In the genomic region with DNA sequence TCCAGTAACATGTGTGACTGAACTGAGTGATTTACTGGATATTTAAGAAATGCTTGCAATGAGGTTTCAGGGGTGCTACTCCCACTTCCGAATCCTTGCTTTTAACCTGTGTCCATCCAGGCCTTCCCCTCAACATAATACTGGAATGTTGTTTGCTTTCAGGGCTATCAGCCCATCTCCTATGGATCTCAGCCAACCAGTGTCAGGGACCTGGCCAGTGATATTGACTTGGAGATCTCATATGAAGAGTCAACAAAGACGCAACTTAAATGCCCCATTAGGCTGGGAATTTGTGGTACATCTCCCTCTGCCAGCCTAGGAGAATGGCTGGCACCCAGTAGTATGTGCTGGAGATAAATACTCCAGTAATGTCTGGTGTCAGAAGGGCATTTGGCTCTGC, we compare ENCODE assay signal across 16 cellular contexts. TPM values are rescaled to one million over a fixed set of nuclear protein-coding genes. Genes with fewer than 3 reads are reported as not detected.
DNase-seq lines count a peak whose midpoint lies in the region; ATAC-seq and TF ChIP-seq lines count a peak whose summit lies in the region.
"Had no signal": no experiment of that assay in that cellular context is flagged by ENCODE, and none has a peak within 500 bp of the region (broad histone marks: within the 10 kb centered on the region; RNA-seq: fewer than 3 reads in every experiment).

No MANE protein-coding gene starts in this region.

- H3K4me3 Mint-ChIP-seq in IgD-negative memory B cell (peak overlapping the region in 1 of 4 donors; percentile 89), endodermal cell (peak overlapping the region; percentile 91)

- H3K27me3 Mint-ChIP-seq in IgD-negative memory B cell (no peaks in the 10 kb centered on the region), endodermal cell (ENCODE audit: insufficient read depth) (peaks cover 31% of the 10 kb centered on the region)
- H3K27me3 Mint-ChIP-seq: effector memory CD8-positive, alpha-beta T cell; stimulated activated naive CD8-positive, alpha-beta T cell treated with anti-CD3 and anti-CD28 coated beads, Interleukin-15, Interleukin-2, amounts not matched to agents 100 ng/mL and 50 ng/mL, for 24 hours had no signal

- no peak overlapping the region for H2BK12ac ChIP-seq in trophoblast cell (ENCODE audit: low read length)

- H3K4me1 ChIP-seq in SK-N-SH (ENCODE audit: control insufficient read depth in 1 of 2, insufficient read depth in 2 of 2, low read depth in 1 of 2, low read length in 1 of 2): peaks cover 18 to 40% of the 10 kb centered on the region in 2 experiments
- peaks cover 7% of the 10 kb centered on the region for H3K4me1 ChIP-seq in endodermal cell (ENCODE audit: control insufficient read depth, insufficient read depth, low read length)
- H3K4me1 ChIP-seq in trophoblast cell (ENCODE audit: control insufficient read depth in 1 of 2, insufficient read depth in 2 of 2, low read length in 2 of 2): peaks cover 11 to 15% of the 10 kb centered on the region in 2 experiments

- H3K9ac ChIP-seq in SK-N-SH (no peak overlapping the region), endodermal cell (ENCODE audit: extremely low read depth, low read length, poor library complexity, severe bottlenecking) (no peak overlapping the region), trophoblast cell (ENCODE audit: low read length) (no peak overlapping the region)

- H3F3A ChIP-seq in SK-N-SH (replicated peaks; ENCODE audit: insufficient read depth): peaks cover 5% of the 10 kb centered on the region

- H2BK5ac ChIP-seq in trophoblast cell (ENCODE audit: low read depth, low read length, poor library complexity): no peak overlapping the region

- no peak for TF ChIP-seq RAD21 in SK-N-SH (IDR thresholded peaks at IDR 0.05; ENCODE audit: low read length)

- no peak for TF ChIP-seq EP300 in SK-N-SH (IDR thresholded peaks at IDR 0.05; ENCODE audit: borderline replicate concordance in 1 of 2, low read depth in 1 of 2, low read length in 1 of 2)

- H3K36me3 Mint-ChIP-seq in IgD-negative memory B cell: no peaks in the 10 kb centered on the region
- peaks cover 5% of the 10 kb centered on the region for H3K36me3 Mint-ChIP-seq in endodermal cell (ENCODE audit: low read depth)

- ATAC-seq in SK-N-SH treated with all-trans-retinoic acid at 6 μM for 48 hours (no peak), HG02884 (IDR thresholded peaks at IDR 0.05; ENCODE audit: unreplicated experiment) (no peak)
- ATAC-seq: effector memory CD8-positive, alpha-beta T cell had no signal

- H4K91ac ChIP-seq in trophoblast cell (ENCODE audit: low read depth, low read length): no peak overlapping the region

- DNase-seq in SK-N-SH (no peak), endodermal cell (no peak), trophoblast cell (no peak), ecto neural progenitor cell (ENCODE audit: low spot score) (no peak), EL (no peak)
- DNase-seq: activated effector memory CD4-positive, alpha-beta T cell treated with anti-CD3 and anti-CD28 coated beads, Interleukin-2, amount 50 U/mL, for 16 hours; brain microvascular endothelial cell; effector memory CD8-positive, alpha-beta T cell; GM23248; KG1; NCI-H146; NCI-H524 had no signal

- no peak overlapping the region for H2AK5ac ChIP-seq in trophoblast cell (ENCODE audit: low read length)

- H3K9me3 Mint-ChIP-seq in IgD-negative memory B cell (no peaks in the 10 kb centered on the region), endodermal cell (no peaks in the 10 kb centered on the region)
- H3K9me3 Mint-ChIP-seq: effector memory CD8-positive, alpha-beta T cell; stimulated activated naive CD8-positive, alpha-beta T cell treated with anti-CD3 and anti-CD28 coated beads, Interleukin-15, Interleukin-2, amounts not matched to agents 100 ng/mL and 50 ng/mL, for 24 hours had no signal

- H3K27me3 ChIP-seq in SK-N-SH (ENCODE audit: insufficient read depth) (no peaks in the 10 kb centered on the region), endodermal cell (ENCODE audit: control insufficient read depth, insufficient read depth, low read length, poor library complexity, severe bottlenecking) (peaks cover 7% of the 10 kb centered on the region), trophoblast cell (ENCODE audit: insufficient read depth, low read length) (peaks cover 4% of the 10 kb centered on the region)
- H3K27me3 ChIP-seq: brain microvascular endothelial cell had no signal

- H3K9me3 ChIP-seq in SK-N-SH (no peaks in the 10 kb centered on the region), endodermal cell (ENCODE audit: control insufficient read depth, low read length) (no peaks in the 10 kb centered on the region), trophoblast cell (ENCODE audit: insufficient read depth, low read depth, low read length) (no peaks in the 10 kb centered on the region)

- H3K4me2 ChIP-seq in SK-N-SH (no peak overlapping the region), trophoblast cell (ENCODE audit: low read length) (no peak overlapping the region)

- POLR2A ChIA-PET in SK-N-SH (lab: Yijun Ruan, JAX): no interaction called here

- no peak overlapping the region for H4K8ac ChIP-seq in trophoblast cell (ENCODE audit: low read depth, low read length)

- H3K4ac ChIP-seq in trophoblast cell (ENCODE audit: low read depth, low read length): no peak overlapping the region

- no peak overlapping the region for H2BK120ac ChIP-seq in trophoblast cell (ENCODE audit: insufficient read depth, low read length, poor library complexity)

- CTCF ChIA-PET in SK-N-SH (lab: Yijun Ruan, JAX): interaction anchor here (1.0 to 19.6 kb wide), 6 partner anchors 10 to 330 kb away, joined by 3 to 550 read pairs (median 5); no protein-coding TSS in a partner anchor

- H3K36me3 ChIP-seq in SK-N-SH (replicated peaks in 1 of 2; ENCODE audit: control insufficient read depth in 1 of 2, insufficient read depth in 2 of 2, low read length in 1 of 2): peaks cover under 1 to 9% of the 10 kb centered on the region in 2 experiments
- peaks cover 8% of the 10 kb centered on the region for H3K36me3 ChIP-seq in endodermal cell (ENCODE audit: control insufficient read depth, insufficient read depth, low read length)
- peaks cover 0 to 2% of the 10 kb centered on the region in 2 experiments for H3K36me3 ChIP-seq in trophoblast cell (ENCODE audit: control insufficient read depth in 1 of 2, insufficient read depth in 2 of 2, low read length in 2 of 2)
- H3K36me3 ChIP-seq: brain microvascular endothelial cell had no signal

- 67% methylated on average over 2 of the region's 2 CpGs for WGBS in SK-N-SH (ENCODE audit: low lambda C conversion rate)
- WGBS in endodermal cell (ENCODE audit: insufficient coverage in 1 of 2, insufficient read length in 1 of 2), 2 experiments: 77 to 84% methylated on average over 2 of the region's 2 CpGs
- no CpG with 5 or more reads among the region's 2 CpGs for WGBS in trophoblast cell (ENCODE audit: extremely low coverage, insufficient coverage, insufficient read length)

- no peaks in the 10 kb centered on the region for H4K20me1 ChIP-seq in SK-N-SH (ENCODE audit: insufficient read depth)

- H3K23ac ChIP-seq in trophoblast cell (ENCODE audit: low read length): no peak overlapping the region

- no peak overlapping the region for H3K14ac ChIP-seq in trophoblast cell (ENCODE audit: low read length)

- H2AFZ ChIP-seq in SK-N-SH (ENCODE audit: low read depth) (no peak overlapping the region), trophoblast cell (ENCODE audit: insufficient read depth, low read length, poor library complexity) (no peak overlapping the region)

- H3K27ac ChIP-seq in SK-N-SH (ENCODE audit: low read depth in 2 of 2, low read length in 1 of 2): no peak overlapping the region; a peak in 1 of 4 replicates
- H3K27ac ChIP-seq in endodermal cell (ENCODE audit: low read depth, low read length): no peak overlapping the region
- H3K27ac ChIP-seq in trophoblast cell (ENCODE audit: low read depth, low read length): no peak overlapping the region
- H3K27ac ChIP-seq: brain microvascular endothelial cell had no signal

- H3K79me1 ChIP-seq in trophoblast cell (ENCODE audit: low read length): peaks cover 10% of the 10 kb centered on the region

- TF ChIP-seq CTCF in SK-N-SH (IDR thresholded peaks at IDR 0.05): no peak
- no peak for TF ChIP-seq CTCF in endodermal cell (conservative IDR thresholded peaks at IDR 0.05)

- H3K4me3 ChIP-seq in SK-N-SH (ENCODE audit: low read depth in 2 of 2, low read length in 1 of 2) (no peak overlapping the region), endodermal cell (ENCODE audit: low read length) (peak overlapping the region; percentile 87), trophoblast cell (ENCODE audit: low read depth, low read length) (peak overlapping the region; percentile 9)

- H3K79me2 ChIP-seq in SK-N-SH (ENCODE audit: insufficient read depth) (peaks cover 18% of the 10 kb centered on the region), trophoblast cell (ENCODE audit: control insufficient read depth, insufficient read depth, low read length, poor library complexity) (peaks cover 5% of the 10 kb centered on the region)

- no peak overlapping the region for H3K18ac ChIP-seq in trophoblast cell (ENCODE audit: low read length)

- H3K4me1 Mint-ChIP-seq in IgD-negative memory B cell: peaks cover 19 to 23% (median 21%) of the 10 kb centered on the region in 3 donors
- H3K4me1 Mint-ChIP-seq in endodermal cell: peaks cover 52% of the 10 kb centered on the region

- no peaks in the 10 kb centered on the region for H3K9me2 ChIP-seq in SK-N-SH

- no peak overlapping the region for H4K12ac ChIP-seq in trophoblast cell (ENCODE audit: low read depth, low read length)

- peak overlapping the region; percentile 61 to 95 (median 77) for H3K27ac Mint-ChIP-seq in IgD-negative memory B cell
- H3K27ac Mint-ChIP-seq in endodermal cell: peak overlapping the region; percentile 10

TF ChIP-seq in SK-N-SH treated with all-trans-retinoic acid at 6 μM for 48 hours, 23 proteins besides CTCF, POLR2A, EP300 and RAD21:
- TF ChIP-seq ZNF565 (CRISPR knock-in tag; conservative IDR thresholded peaks at IDR 0.05; ENCODE audit: low read depth): no peak
- peak; percentile 30; the same call in 1 of the 2 replicates for TF ChIP-seq ISL1 (CRISPR knock-in tag; IDR thresholded peaks at IDR 0.05)

TF ChIP-seq in SK-N-SH, 30 proteins besides CTCF, POLR2A, EP300 and RAD21 (continues in another document):
- TF ChIP-seq JUND (IDR thresholded peaks at IDR 0.05) (no peak), SMC3 (IDR thresholded peaks at IDR 0.05; ENCODE audit: low read depth, low read length) (no peak), FOXJ3 (CRISPR knock-in tag; IDR thresholded peaks at IDR 0.05) (no peak)

RNA-seq across cellular contexts. Expression of gene IFT43, which starts 0.9 kb away (rescaled TPM):
- polyA plus RNA-seq in SK-N-SH (2012; rRNA removed) (78.8 and 82.1 TPM in 2 replicates), IgD-negative memory B cell (13.2 TPM)
- polyA plus RNA-seq in SK-N-SH (2012; cell fraction: cytosol; rRNA removed): 78.8 and 83.5 TPM in 2 replicates
- 95.8 and 100 TPM in 2 replicates for polyA plus RNA-seq in SK-N-SH (2012; cell fraction: nucleus; rRNA removed)
- total RNA-seq in endodermal cell: 10 to 100 TPM; 46.3 to 49.6 TPM
- polyA plus RNA-seq in endodermal cell (2013, experiment 1 of 2): 44.4 TPM
- 41.4 TPM for polyA plus RNA-seq in endodermal cell (2013, experiment 2 of 2)
- 15.6 and 16.7 TPM in 2 replicates for polyA plus RNA-seq in trophoblast cell (2013)

RNA-seq across cellular contexts. Expression of gene TGFB3, which starts 2.9 kb away (rescaled TPM):
- polyA plus RNA-seq in SK-N-SH (2012; rRNA removed): 7.4 and 7.6 TPM in 2 replicates
- polyA plus RNA-seq in SK-N-SH (2012; cell fraction: cytosol; rRNA removed): 5.8 and 5.9 TPM in 2 replicates
- 22.8 and 26.4 TPM in 2 replicates for polyA plus RNA-seq in SK-N-SH (2012; cell fraction: nucleus; rRNA removed)
- 0.43 TPM for polyA plus RNA-seq in IgD-negative memory B cell
- 1 to 10 TPM; 6.1 to 6.8 TPM for total RNA-seq in endodermal cell
- polyA plus RNA-seq in endodermal cell (2013, experiment 1 of 2): 2.5 TPM
- 3.6 TPM for polyA plus RNA-seq in endodermal cell (2013, experiment 2 of 2)
- 8.7 and 12.2 TPM in 2 replicates for polyA plus RNA-seq in trophoblast cell (2013)

Comparison
In these comparisons a context has a peak if more than half of its experiments do, and no peak if none do; other contexts are left out.
1. H3K4me3 ChIP-seq: peak in endodermal cell (single experiment) and trophoblast cell (single experiment); none in SK-N-SH (0 of 2).